Comparison of ENCODE assay signal across 22 cellular contexts in genomic region chr12:94789510-94790225, GRCh38.
"Had no signal": no experiment of that assay in that cellular context is flagged by ENCODE, and none has a peak within 500 bp of the region (broad histone marks: within the 10 kb centered on the region; RNA-seq: fewer than 3 reads in every experiment).

No MANE protein-coding gene starts in this region.

- ATAC-seq: heart right ventricle; left lobe of liver; natural killer cell; sciatic nerve; stimulated activated effector memory CD8-positive, alpha-beta T cell treated with anti-CD3 and anti-CD28 coated beads, Interleukin-12 subunit alpha, Interleukin-12 subunit beta, amount 100 ng/mL, for 72 hours had no signal

- H3K27me3 ChIP-seq: esophagus squamous epithelium, heart right ventricle, neural progenitor cell, right atrium auricular region, stomach, thyroid gland had no signal

- H3K36me3 ChIP-seq: esophagus squamous epithelium, heart right ventricle, neural progenitor cell, prostate gland, right atrium auricular region, stomach, thyroid gland had no signal

- H3K27ac ChIP-seq: esophagus squamous epithelium, heart right ventricle, neural progenitor cell, prostate gland, right atrium auricular region, stomach, thyroid gland had no signal

- H3K9me3 ChIP-seq: esophagus squamous epithelium, heart right ventricle, prostate gland, right atrium auricular region, stomach, thyroid gland had no signal

- H3K9ac ChIP-seq: neural progenitor cell had no signal

- DNase-seq: cerebellar nuclear complex; effector CD8-positive, alpha-beta T cell; endodermal cell; esophagus squamous epithelium; foreskin melanocyte; glutamatergic neuron; heart right ventricle; natural killer cell; stimulated activated CD4-positive, alpha-beta T cell treated with anti-CD3 and anti-CD28 coated beads, Interleukin-2, amount 100 ng/mL, for 24 hours; stimulated activated CD4-positive, alpha-beta T cell treated with anti-CD3 and anti-CD28 coated beads, Interleukin-4, amount 100 ng/mL, for 24 hours; stimulated activated naive CD4-positive, alpha-beta T cell treated with Interleukin-2 at 50 U/mL for 16 hours; stomach; thyroid gland had no signal

- H3K4me3 ChIP-seq: esophagus squamous epithelium, heart right ventricle, lung, neural progenitor cell, prostate gland, right atrium auricular region, stomach, thyroid gland had no signal

- H2AFZ ChIP-seq: neural progenitor cell had no signal

- H3K4me2 ChIP-seq: neural progenitor cell had no signal

- FAIRE-seq: colon, keratinocyte had no signal

- H3K4me1 ChIP-seq: esophagus squamous epithelium, neural progenitor cell, prostate gland, right atrium auricular region, stomach, thyroid gland had no signal
